In the genomic region with DNA sequence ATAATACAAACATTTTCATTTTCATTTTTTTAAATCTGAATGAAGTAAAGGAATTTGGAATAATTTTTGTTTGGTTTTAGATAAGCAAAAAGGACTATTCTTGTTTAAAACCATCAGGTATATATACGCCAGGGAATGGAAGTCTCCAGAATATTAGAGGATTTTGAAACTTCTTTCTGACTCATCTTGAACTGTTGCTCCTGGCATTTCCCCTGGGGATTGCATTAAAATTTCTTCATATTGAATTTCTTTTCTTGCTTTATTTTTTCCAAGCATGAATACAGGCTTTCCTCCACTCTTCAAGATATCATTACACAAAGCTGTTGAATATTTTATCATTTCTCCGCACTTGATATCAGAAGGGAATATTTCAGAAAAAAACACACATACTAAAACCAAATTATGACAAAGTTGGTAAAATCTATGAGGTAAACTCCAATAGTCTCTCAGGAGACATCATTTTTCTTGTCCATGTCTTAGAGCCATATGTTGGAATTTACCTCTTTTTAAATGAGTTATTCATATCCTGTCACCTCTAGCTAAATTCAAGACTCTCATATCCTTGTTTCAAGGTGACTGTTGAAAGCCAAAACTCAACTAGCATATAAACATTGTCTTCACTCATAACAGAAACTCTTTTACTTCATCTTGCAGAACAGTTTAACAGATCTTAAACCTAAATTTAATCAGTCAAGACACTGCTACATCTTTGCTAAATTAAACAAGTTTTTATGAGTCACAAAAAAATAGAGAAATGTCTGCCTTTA, we compare ENCODE assay signal across 14 cellular contexts. TPM values are rescaled to one million over a fixed set of nuclear protein-coding genes. Genes with fewer than 3 reads are reported as not detected.
A peak's percentile ranks its signal among the peaks of the same experiment; 100 is the strongest.
DNase-seq lines count a peak whose midpoint lies in the region; ATAC-seq and TF ChIP-seq lines count a peak whose summit lies in the region.
"Had no signal": no experiment of that assay in that cellular context is flagged by ENCODE, and none has a peak within 500 bp of the region (broad histone marks: within the 10 kb centered on the region; RNA-seq: fewer than 3 reads in every experiment).

No MANE protein-coding gene starts in this region.

- no peak for TF ChIP-seq POLR2A in heart left ventricle (IDR thresholded peaks at IDR 0.05)

- no peaks in the 10 kb centered on the region for H3K36me3 ChIP-seq in heart left ventricle

- POLR2A ChIA-PET in activated CD4-positive, alpha-beta memory T cell treated with anti-CD3 and anti-CD28 coated beads for 36 hours (lab: Charles Lee): no interaction called here

- no peak overlapping the region for H3K27ac Mint-ChIP-seq in activated CD4-positive, alpha-beta memory T cell treated with anti-CD3 and anti-CD28 coated beads for 36 hours
- H3K27ac Mint-ChIP-seq in activated T-cell treated with anti-CD3 and anti-CD28 coated beads, Interleukin-2, amount 50 U/mL, for 24 hours: no peak overlapping the region

- H3K4me1 Mint-ChIP-seq in activated CD4-positive, alpha-beta memory T cell treated with anti-CD3 and anti-CD28 coated beads for 36 hours (ENCODE audit: low read depth): no peaks in the 10 kb centered on the region
- no peaks in the 10 kb centered on the region for H3K4me1 Mint-ChIP-seq in activated T-cell treated with anti-CD3 and anti-CD28 coated beads, Interleukin-2, amount 50 U/mL, for 24 hours (ENCODE audit: low read depth)

- WGBS in heart left ventricle, 4 donors: 67 to 79% (median 76%) methylated on average over 2 of the region's 2 CpGs

- intact Hi-C loops in heart left ventricle (cut with DNase I): no loop called here
- intact Hi-C loops in activated CD4-positive, alpha-beta memory T cell treated with anti-CD3 and anti-CD28 coated beads for 36 hours (cut with micrococcal nuclease): no loop called here

- no peaks in the 10 kb centered on the region for H3K4me1 ChIP-seq in heart left ventricle

- no peak overlapping the region for H3K27ac ChIP-seq in heart left ventricle

- H3K9me3 Mint-ChIP-seq in activated CD4-positive, alpha-beta memory T cell treated with anti-CD3 and anti-CD28 coated beads for 36 hours: no peaks in the 10 kb centered on the region
- H3K9me3 Mint-ChIP-seq in activated T-cell treated with anti-CD3 and anti-CD28 coated beads, Interleukin-2, amount 50 U/mL, for 24 hours: no peaks in the 10 kb centered on the region

- TF ChIP-seq CTCF in heart left ventricle (IDR thresholded peaks at IDR 0.05): no peak

- no peak overlapping the region for H3K4me3 Mint-ChIP-seq in activated CD4-positive, alpha-beta memory T cell treated with anti-CD3 and anti-CD28 coated beads for 36 hours
- H3K4me3 Mint-ChIP-seq in activated T-cell treated with anti-CD3 and anti-CD28 coated beads, Interleukin-2, amount 50 U/mL, for 24 hours: no peak overlapping the region

- peak; percentile 82 for ATAC-seq in GM18499 (IDR thresholded peaks at IDR 0.05; ENCODE audit: insufficient read depth, unreplicated experiment)
- peak; percentile 74 for ATAC-seq in GM21423 (IDR thresholded peaks at IDR 0.05; ENCODE audit: unreplicated experiment)
- ATAC-seq in HG03196 (IDR thresholded peaks at IDR 0.05; ENCODE audit: unreplicated experiment): peak; percentile 65
- no peak for ATAC-seq in heart left ventricle

- no peaks in the 10 kb centered on the region for H3K9me3 ChIP-seq in heart left ventricle
- H3K9me3 ChIP-seq: SK-N-SH had no signal

- no peak overlapping the region for H3K4me3 ChIP-seq in heart left ventricle

- H3K36me3 Mint-ChIP-seq in activated CD4-positive, alpha-beta memory T cell treated with anti-CD3 and anti-CD28 coated beads for 36 hours: no peaks in the 10 kb centered on the region
- no peaks in the 10 kb centered on the region for H3K36me3 Mint-ChIP-seq in activated T-cell treated with anti-CD3 and anti-CD28 coated beads, Interleukin-2, amount 50 U/mL, for 24 hours (ENCODE audit: low read depth)

- DNase-seq in fibroblast of gingiva (ENCODE audit: low read depth): peak; percentile 76
- no peak for DNase-seq in heart left ventricle
- no peak for DNase-seq in activated CD4-positive, alpha-beta memory T cell treated with anti-CD3 and anti-CD28 coated beads for 36 hours
- no peak for DNase-seq in activated CD4-positive, alpha-beta T cell treated with anti-CD3 and anti-CD28 coated beads, Interleukin-2, amount 50 U/mL, for 48 hours
- no peak for DNase-seq in activated T-cell treated with anti-CD3 and anti-CD28 coated beads, Interleukin-2, amount 50 U/mL, for 24 hours
- DNase-seq: HCEC 1CT; NCI-H1436; SK-N-SH; stimulated activated naive CD4-positive, alpha-beta T cell had no signal

- CTCF ChIA-PET in activated CD4-positive, alpha-beta memory T cell treated with anti-CD3 and anti-CD28 coated beads for 36 hours (lab: Charles Lee): no interaction called here

- no peaks in the 10 kb centered on the region for H3K27me3 Mint-ChIP-seq in activated CD4-positive, alpha-beta memory T cell treated with anti-CD3 and anti-CD28 coated beads for 36 hours
- H3K27me3 Mint-ChIP-seq in activated T-cell treated with anti-CD3 and anti-CD28 coated beads, Interleukin-2, amount 50 U/mL, for 24 hours: peaks cover 2% of the 10 kb centered on the region

- H3K27me3 ChIP-seq in heart left ventricle: no peaks in the 10 kb centered on the region

RNA-seq across cellular contexts. Expression of a gene that starts 20.7 kb away (rescaled TPM):
- total RNA-seq in heart left ventricle: not detected
- polyA plus RNA-seq in heart left ventricle: under 1 TPM in 1 of 2 donors, not detected in 1; 0.12 TPM
- total RNA-seq in activated CD4-positive, alpha-beta memory T cell treated with anti-CD3 and anti-CD28 coated beads for 36 hours: not detected
- total RNA-seq: kidney epithelial cell, renal cortical epithelial cell had no signal
- polyA plus RNA-seq: SK-N-SH had no signal

RNA-seq across cellular contexts. Expression of a gene that starts 50.3 kb away (rescaled TPM):
- not detected for total RNA-seq in heart left ventricle
- polyA plus RNA-seq in heart left ventricle: not detected
- not detected for total RNA-seq in activated CD4-positive, alpha-beta memory T cell treated with anti-CD3 and anti-CD28 coated beads for 36 hours
- total RNA-seq: kidney epithelial cell had no signal

RNA-seq across cellular contexts. Expression of a gene that starts 55.3 kb away (rescaled TPM):
- not detected for total RNA-seq in heart left ventricle
- polyA plus RNA-seq in heart left ventricle: not detected
- total RNA-seq in activated CD4-positive, alpha-beta memory T cell treated with anti-CD3 and anti-CD28 coated beads for 36 hours: not detected
- total RNA-seq: kidney epithelial cell, renal cortical epithelial cell had no signal
- polyA plus RNA-seq: SK-N-SH had no signal

Comparison
In these comparisons a context has a peak if more than half of its experiments do, and no peak if none do; other contexts are left out.
1. ATAC-seq: peak in GM18499 (single experiment), GM21423 (single experiment) and HG03196 (single experiment); none in heart left ventricle (0 of 4).